In the genomic region with DNA sequence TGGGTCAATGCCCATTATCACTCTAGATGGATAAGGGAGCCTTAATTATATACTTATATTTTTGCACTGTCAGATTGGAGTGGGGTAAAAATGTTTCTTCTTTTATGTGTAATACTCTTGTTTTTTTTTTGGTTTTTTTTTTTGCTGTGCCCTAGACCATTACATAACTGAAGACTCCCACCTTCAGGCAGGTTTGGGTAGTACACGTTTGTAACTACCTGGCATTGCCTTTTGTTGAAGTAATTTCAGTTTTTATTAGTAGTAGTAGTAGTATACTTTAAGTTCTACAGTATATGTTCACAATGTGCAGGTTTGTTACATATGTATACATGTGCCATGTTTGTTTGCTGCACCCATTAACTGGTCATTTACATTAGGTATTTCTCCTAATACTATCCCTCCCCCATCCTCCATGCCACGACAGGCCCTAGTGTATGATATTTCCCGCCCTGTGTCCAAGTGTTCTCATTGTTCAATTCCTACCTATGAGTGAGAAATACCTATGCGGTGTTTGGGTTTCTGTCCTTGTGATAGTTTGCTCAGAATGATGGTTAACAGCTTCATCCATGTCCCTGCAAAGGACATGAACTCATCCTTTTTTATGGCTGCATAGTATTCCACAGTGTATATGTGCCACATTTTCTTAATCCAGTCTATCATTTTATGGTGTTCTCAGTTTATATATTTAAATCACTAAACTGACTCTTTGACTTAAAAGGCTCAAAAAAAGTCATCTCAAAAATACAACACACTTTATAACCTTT, we compare ENCODE assay signal across 8 cellular contexts.
DNase-seq lines count a peak whose midpoint lies in the region; ATAC-seq and TF ChIP-seq lines count a peak whose summit lies in the region.
"Not testable (repeated sequence)": the region's sequence is repeated elsewhere in the genome, so short reads cannot be mapped to it uniquely, and the experiment has no call there.

No MANE protein-coding gene starts in this region.

- WGBS in H9 (ENCODE audit: extremely low coverage, insufficient read length, low lambda C conversion rate) = no CpG with 5 or more reads among the region's 4 CpGs

- not testable (repeated sequence) for H3K4me3 Mint-ChIP-seq in CD4-positive, CD25-positive, alpha-beta regulatory T cell; H9; activated T-cell treated with anti-CD3 and anti-CD28 coated beads, Interleukin-2, amount 50 U/mL, for 72 hours; effector memory CD8-positive, alpha-beta T cell

- H4K20me1 ChIP-seq in H9 (ENCODE audit: control insufficient read depth, insufficient read depth, insufficient read length) = not testable (repeated sequence)

- H2BK12ac ChIP-seq in H9 (ENCODE audit: insufficient read length, low read depth, low read length) = not testable (repeated sequence)

- H3K4me3 ChIP-seq in CD4-positive, CD25-positive, alpha-beta regulatory T cell (ENCODE audit: low read depth, low read length) = not testable (repeated sequence)

- H3K9me3 ChIP-seq in CD4-positive, CD25-positive, alpha-beta regulatory T cell (ENCODE audit: control insufficient read depth in 2 of 2, low read length in 2 of 2); H9 (ENCODE audit: control insufficient read depth, low read depth, low read length): not testable (repeated sequence)

- H3K9ac ChIP-seq in H9 (ENCODE audit: extremely low read depth, insufficient read length, low read length) = not testable (repeated sequence)

- H3K79me1 ChIP-seq in H9 (ENCODE audit: insufficient read depth, low read depth, low read length, poor library complexity, severe bottlenecking) = not testable (repeated sequence)

- not testable (repeated sequence) for H2BK20ac ChIP-seq in H9 (ENCODE audit: low read depth, low read length, poor library complexity, severe bottlenecking)

- not testable (repeated sequence) for H4K91ac ChIP-seq in H9 (ENCODE audit: insufficient read length, low read depth, low read length)

- not testable (repeated sequence) for H4K5ac ChIP-seq in H9 (ENCODE audit: insufficient read length, low read depth, low read length)

- H3K56ac ChIP-seq in H9 (ENCODE audit: insufficient read length, low read depth, low read length) = not testable (repeated sequence)

- H4K8ac ChIP-seq in H9 (replicated peaks; ENCODE audit: insufficient read length, low read depth, low read length) = not testable (repeated sequence)

- not testable (repeated sequence) for H3K18ac ChIP-seq in H9 (ENCODE audit: insufficient read length, low read depth, low read length)

- not testable (repeated sequence) for H3K4ac ChIP-seq in H9 (ENCODE audit: low read depth, low read length)

- not testable (repeated sequence) for H3T11ph ChIP-seq in H9 (ENCODE audit: low read length)

- not testable (repeated sequence) for H3K14ac ChIP-seq in H9 (ENCODE audit: insufficient read depth, low read length)

- TF ChIP-seq CTCF in H9 (conservative IDR thresholded peaks at IDR 0.05) = peak; percentile 59

- DNase-seq in CD4-positive, CD25-positive, alpha-beta regulatory T cell = peak; percentile 44 to 71 (median 68)
- DNase-seq in H9 = not testable (repeated sequence)
- DNase-seq in NCI-H2171 (lab: John Stamatoyannopoulos, UW) = peak; percentile 33
- DNase-seq in T-helper 1 cell = peak in 4 of 5 donors; percentile 26 to 54 (median 32)
- peak; percentile 29 to 44 for DNase-seq in activated T-cell treated with anti-CD3 and anti-CD28 coated beads, Interleukin-2, amount 50 U/mL, for 72 hours
- peak; percentile 50 to 65 (median 50) for DNase-seq in effector memory CD8-positive, alpha-beta T cell
- peak; percentile 39 to 52 for DNase-seq in lung microvascular endothelial cell (ENCODE audit: low read depth in 2 of 2)
- peak; percentile 50 for DNase-seq in stimulated activated CD8-positive, alpha-beta memory T cell treated with anti-CD3 and anti-CD28 coated beads, Interleukin-4, amount 100 ng/mL, for 48 hours

- not testable (repeated sequence) for H3K27ac ChIP-seq in CD4-positive, CD25-positive, alpha-beta regulatory T cell (ENCODE audit: insufficient read depth, low read length, poor library complexity, severe bottlenecking); H9 (ENCODE audit: insufficient read length, low read depth, low read length)

- not testable (repeated sequence) for H3K79me2 ChIP-seq in H9 (ENCODE audit: insufficient read depth, low read length)

- not testable (repeated sequence) for ATAC-seq in CD4-positive, CD25-positive, alpha-beta regulatory T cell (ENCODE audit: low read depth in 2 of 2); activated T-cell treated with anti-CD3 and anti-CD28 coated beads, Interleukin-2, amount 50 U/mL, for 72 hours (replicated peaks in 1 of 2)
- peak; percentile 47 for ATAC-seq in effector memory CD8-positive, alpha-beta T cell (replicated peaks)

- H3K27me3 ChIP-seq in CD4-positive, CD25-positive, alpha-beta regulatory T cell (ENCODE audit: control insufficient read depth, insufficient read depth, low read length); H9 (ENCODE audit: insufficient read depth, low read length): not testable (repeated sequence)

- H3K27me3 Mint-ChIP-seq in CD4-positive, CD25-positive, alpha-beta regulatory T cell; H9 (ENCODE audit: low read depth); activated T-cell treated with anti-CD3 and anti-CD28 coated beads, Interleukin-2, amount 50 U/mL, for 72 hours (ENCODE audit: low read depth); effector memory CD8-positive, alpha-beta T cell: not testable (repeated sequence)

- not testable (repeated sequence) for H3K36me3 ChIP-seq in CD4-positive, CD25-positive, alpha-beta regulatory T cell (ENCODE audit: control insufficient read depth, insufficient read depth, low read length)

- not testable (repeated sequence) for H3K4me1 ChIP-seq in CD4-positive, CD25-positive, alpha-beta regulatory T cell (ENCODE audit: control insufficient read depth, insufficient read depth, low read length, poor library complexity, severe bottlenecking); H9 (ENCODE audit: insufficient read depth, low read length)

- peak overlapping the region in 2 of 3 donors; percentile 30 to 66 for H3K27ac Mint-ChIP-seq in CD4-positive, CD25-positive, alpha-beta regulatory T cell
- not testable (repeated sequence) for H3K27ac Mint-ChIP-seq in H9
- peak overlapping the region; percentile 41 for H3K27ac Mint-ChIP-seq in activated T-cell treated with anti-CD3 and anti-CD28 coated beads, Interleukin-2, amount 50 U/mL, for 72 hours
- peak overlapping the region in 1 of 2 donors; percentile 44 for H3K27ac Mint-ChIP-seq in effector memory CD8-positive, alpha-beta T cell

- not testable (repeated sequence) for H2AFZ ChIP-seq in H9 (ENCODE audit: low read length)

- H2BK15ac ChIP-seq in H9 (ENCODE audit: low read depth, low read length) = not testable (repeated sequence)

- H3K23ac ChIP-seq in H9 (ENCODE audit: insufficient read length, low read depth, low read length) = not testable (repeated sequence)

- H2AK5ac ChIP-seq in H9 (ENCODE audit: insufficient read length, low read length) = not testable (repeated sequence)

- peaks cover 19% of the 10 kb centered on the region for H3K36me3 Mint-ChIP-seq in CD4-positive, CD25-positive, alpha-beta regulatory T cell
- peaks cover 36 to 41% (median 41%) of the 10 kb centered on the region in 3 experiments for H3K36me3 Mint-ChIP-seq in H9 (ENCODE audit: insufficient read depth in 1 of 3, low read depth in 3 of 3)
- peaks cover 4 to 12% of the 10 kb centered on the region in 2 donors for H3K36me3 Mint-ChIP-seq in activated T-cell treated with anti-CD3 and anti-CD28 coated beads, Interleukin-2, amount 50 U/mL, for 72 hours (ENCODE audit: insufficient read depth in 2 of 2)
- not testable (repeated sequence) for H3K36me3 Mint-ChIP-seq in effector memory CD8-positive, alpha-beta T cell (ENCODE audit: insufficient read depth)

- not testable (repeated sequence) for H3K9me3 Mint-ChIP-seq in CD4-positive, CD25-positive, alpha-beta regulatory T cell; activated T-cell treated with anti-CD3 and anti-CD28 coated beads, Interleukin-2, amount 50 U/mL, for 72 hours; effector memory CD8-positive, alpha-beta T cell
- peaks cover 27 to 28% of the 10 kb centered on the region in 2 experiments for H3K9me3 Mint-ChIP-seq in H9

- H3K4me2 ChIP-seq in H9 (ENCODE audit: insufficient read depth, insufficient read length, low read length) = not testable (repeated sequence)

- not testable (repeated sequence) for H2BK120ac ChIP-seq in H9 (ENCODE audit: low read depth, low read length, poor library complexity, severe bottlenecking)

- H3K23me2 ChIP-seq in H9 (ENCODE audit: insufficient read length, low read depth, low read length, poor library complexity, severe bottlenecking) = not testable (repeated sequence)

- not testable (repeated sequence) for H3K4me1 Mint-ChIP-seq in CD4-positive, CD25-positive, alpha-beta regulatory T cell; H9; activated T-cell treated with anti-CD3 and anti-CD28 coated beads, Interleukin-2, amount 50 U/mL, for 72 hours (ENCODE audit: low read depth); effector memory CD8-positive, alpha-beta T cell (ENCODE audit: low read depth in 2 of 2)

- not testable (repeated sequence) for H2BK5ac ChIP-seq in H9 (ENCODE audit: insufficient read length, low read length)
